13 cellular contexts compared by ENCODE assay signal in genomic region chr4:7852568-7853185, GRCh38.
DNase-seq lines count a peak whose midpoint lies in the region; ATAC-seq, FAIRE-seq and TF ChIP-seq lines count a peak whose summit lies in the region.
"Had no signal": no experiment of that assay in that cellular context is flagged by ENCODE, and none has a peak within 500 bp of the region (broad histone marks: within the 10 kb centered on the region; RNA-seq: fewer than 3 reads in every experiment).

No MANE protein-coding gene starts in this region.

- H3K27ac ChIP-seq in A549, result peak overlapping the region; percentile 19 to 75; a peak in 4 of 6 replicates
- H3K27ac ChIP-seq: KMS-11, neutrophil had no signal

- ATAC-seq in A549 (peak; percentile 25 to 50; a peak in 3 of 6 replicates), GM21529 (IDR thresholded peaks at IDR 0.05; ENCODE audit: unreplicated experiment) (no peak)
- no peak for ATAC-seq in natural killer cell treated with Interleukin-12 subunit alpha and Interleukin-12 subunit beta and Interleukin-15 and Interleukin-18, amount 100 ng/mL, for 72 hours

- peak overlapping the region; percentile 23; the same call in 1 of the 3 replicates for H3K4me2 ChIP-seq in A549
- H3K4me2 ChIP-seq: KMS-11 had no signal

- H3K9me3 ChIP-seq in A549, result no peaks in the 10 kb centered on the region
- H3K9me3 ChIP-seq: neutrophil, stomach had no signal

- TF ChIP-seq RAD21 in A549 (conservative IDR thresholded peaks at IDR 0.05 in 1 of 2, IDR thresholded peaks at IDR 0.05 in 1 of 2), result no peak

- H3K36me3 Mint-ChIP-seq in Calu3 (ENCODE audit: insufficient read depth, unreplicated experiment), result peaks cover 9% of the 10 kb centered on the region
- peaks cover 6% of the 10 kb centered on the region for H3K36me3 Mint-ChIP-seq in activated naive CD4-positive, alpha-beta T cell treated with anti-CD3 and anti-CD28 coated beads, Interleukin-2, amount 50 U/mL, for 24 hours
- no peaks in the 10 kb centered on the region for H3K36me3 Mint-ChIP-seq in natural killer cell treated with Interleukin-12 subunit alpha and Interleukin-12 subunit beta and Interleukin-15 and Interleukin-18, amount 100 ng/mL, for 72 hours

- peak overlapping the region; percentile 61 for H3K27ac Mint-ChIP-seq in Calu3 (ENCODE audit: unreplicated experiment)
- H3K27ac Mint-ChIP-seq in activated naive CD4-positive, alpha-beta T cell treated with anti-CD3 and anti-CD28 coated beads, Interleukin-2, amount 50 U/mL, for 24 hours, result peak overlapping the region; percentile 25
- H3K27ac Mint-ChIP-seq in natural killer cell treated with Interleukin-12 subunit alpha and Interleukin-12 subunit beta and Interleukin-15 and Interleukin-18, amount 100 ng/mL, for 72 hours, result no peak overlapping the region

- H3K9me3 Mint-ChIP-seq in Calu3 (ENCODE audit: low read depth, unreplicated experiment), result no peaks in the 10 kb centered on the region
- H3K9me3 Mint-ChIP-seq in activated naive CD4-positive, alpha-beta T cell treated with anti-CD3 and anti-CD28 coated beads, Interleukin-2, amount 50 U/mL, for 24 hours, result no peaks in the 10 kb centered on the region
- no peaks in the 10 kb centered on the region for H3K9me3 Mint-ChIP-seq in natural killer cell treated with Interleukin-12 subunit alpha and Interleukin-12 subunit beta and Interleukin-15 and Interleukin-18, amount 100 ng/mL, for 72 hours

- POLR2A ChIA-PET in A549 (lab: Yijun Ruan, JAX), result no interaction called here

- no TSS peak for BruUV-seq in Calu3 (replicated peaks; lab: Mats Ljungman, UMichigan)

- CTCF ChIA-PET in A549 (lab: Yijun Ruan, JAX), result no interaction called here
- CTCF ChIA-PET in Calu3 (lab: Charles Lee), result no interaction called here

- TF ChIP-seq POLR2A in A549 (IDR thresholded peaks at IDR 0.05; ENCODE audit: low read length), result no peak

- H3K27me3 Mint-ChIP-seq in Calu3 (ENCODE audit: unreplicated experiment), result no peaks in the 10 kb centered on the region
- H3K27me3 Mint-ChIP-seq in activated naive CD4-positive, alpha-beta T cell treated with anti-CD3 and anti-CD28 coated beads, Interleukin-2, amount 50 U/mL, for 24 hours, result no peaks in the 10 kb centered on the region
- peaks cover 0 to 14% of the 10 kb centered on the region in 2 donors for H3K27me3 Mint-ChIP-seq in natural killer cell treated with Interleukin-12 subunit alpha and Interleukin-12 subunit beta and Interleukin-15 and Interleukin-18, amount 100 ng/mL, for 72 hours

- peaks cover 41% of the 10 kb centered on the region for H3K4me1 ChIP-seq in A549

- peaks cover 10% of the 10 kb centered on the region for H3K4me1 Mint-ChIP-seq in Calu3 (ENCODE audit: low read depth, unreplicated experiment)
- H3K4me1 Mint-ChIP-seq in activated naive CD4-positive, alpha-beta T cell treated with anti-CD3 and anti-CD28 coated beads, Interleukin-2, amount 50 U/mL, for 24 hours, result peaks cover 89% of the 10 kb centered on the region
- H3K4me1 Mint-ChIP-seq in natural killer cell treated with Interleukin-12 subunit alpha and Interleukin-12 subunit beta and Interleukin-15 and Interleukin-18, amount 100 ng/mL, for 72 hours (ENCODE audit: low read depth in 2 of 2), result peaks cover 6 to 34% of the 10 kb centered on the region in 2 donors

- FAIRE-seq in A549 (lab: Jason Lieb, UNC), result no peak

- intact Hi-C loops in Calu3 (cut with micrococcal nuclease; ENCODE audit: unreplicated experiment), result no loop called here

- WGBS in A549 (ENCODE audit: missing lambda C conversion rate), result 63% methylated on average over 12 of the region's 12 CpGs

- no peak overlapping the region for H3K4me3 Mint-ChIP-seq in Calu3 (ENCODE audit: low read depth, unreplicated experiment)
- H3K4me3 Mint-ChIP-seq in activated naive CD4-positive, alpha-beta T cell treated with anti-CD3 and anti-CD28 coated beads, Interleukin-2, amount 50 U/mL, for 24 hours, result no peak overlapping the region
- H3K4me3 Mint-ChIP-seq in natural killer cell treated with Interleukin-12 subunit alpha and Interleukin-12 subunit beta and Interleukin-15 and Interleukin-18, amount 100 ng/mL, for 72 hours, result no peak overlapping the region

- DNase-seq in A549 (ENCODE audit: low read depth in 1 of 2, low spot score in 1 of 2), result no peak
- peak; percentile 65 for DNase-seq in Calu3
- DNase-seq in islet precursor cell, result peak; percentile 46
- no peak for DNase-seq in natural killer cell treated with Interleukin-12 subunit alpha and Interleukin-12 subunit beta and Interleukin-15 and Interleukin-18, amount 100 ng/mL, for 72 hours (ENCODE audit: low spot score)
- DNase-seq in activated CD8-positive, alpha-beta memory T cell treated with anti-CD3 and anti-CD28 coated beads, Interleukin-2, amount 50 U/mL, for 48 hours, result no peak
- no peak for DNase-seq in activated gamma-delta T cell treated with Interleukin-2 at 50 U/mL for 16 hours
- DNase-seq: activated CD8-positive, alpha-beta memory T cell treated with anti-CD3 and anti-CD28 coated beads, Interleukin-2, amount 50 U/mL, for 4 hours; stomach had no signal

- no peak for TF ChIP-seq CTCF in A549 (IDR thresholded peaks at IDR 0.05)
- no peak for TF ChIP-seq CTCF in Calu3 (IDR thresholded peaks at IDR 0.05; ENCODE audit: unreplicated experiment)

- H3K4me3 ChIP-seq in A549, result no peak overlapping the region
- H3K4me3 ChIP-seq: coronary artery, stomach had no signal

- TF ChIP-seq EP300 in A549 (IDR thresholded peaks at IDR 0.05), result no peak

TF ChIP-seq in A549, 52 proteins besides CTCF, POLR2A, EP300 and RAD21:
- TF ChIP-seq NFE2L2 (conservative IDR thresholded peaks at IDR 0.05; ENCODE audit: low read length) (no peak), MAZ (IDR thresholded peaks at IDR 0.05; ENCODE audit: borderline replicate concordance, low read depth, low read length) (no peak), RFX5 (IDR thresholded peaks at IDR 0.05) (no peak), TFCP2L1 (CRISPR knock-in tag; IDR thresholded peaks at IDR 0.05) (no peak), HES2 (IDR thresholded peaks at IDR 0.05) (no peak), CHD4 (IDR thresholded peaks at IDR 0.05; ENCODE audit: borderline replicate concordance) (no peak), NPAS2 (CRISPR knock-in tag; IDR thresholded peaks at IDR 0.05; ENCODE audit: borderline replicate concordance) (no peak), CHD2 (IDR thresholded peaks at IDR 0.05; ENCODE audit: low read length, partially characterized antibody) (no peak), CBX2 (IDR thresholded peaks at IDR 0.05; ENCODE audit: borderline replicate concordance, low read depth) (no peak)
- TF ChIP-seq, protein P1, sequence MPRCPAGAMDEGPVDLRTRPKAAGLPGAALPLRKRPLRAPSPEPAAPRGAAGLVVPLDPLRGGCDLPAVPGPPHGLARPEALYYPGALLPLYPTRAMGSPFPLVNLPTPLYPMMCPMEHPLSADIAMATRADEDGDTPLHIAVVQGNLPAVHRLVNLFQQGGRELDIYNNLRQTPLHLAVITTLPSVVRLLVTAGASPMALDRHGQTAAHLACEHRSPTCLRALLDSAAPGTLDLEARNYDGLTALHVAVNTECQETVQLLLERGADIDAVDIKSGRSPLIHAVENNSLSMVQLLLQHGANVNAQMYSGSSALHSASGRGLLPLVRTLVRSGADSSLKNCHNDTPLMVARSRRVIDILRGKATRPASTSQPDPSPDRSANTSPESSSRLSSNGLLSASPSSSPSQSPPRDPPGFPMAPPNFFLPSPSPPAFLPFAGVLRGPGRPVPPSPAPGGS (IDR thresholded peaks at IDR 0.05), result no peak

Comparison
In these comparisons a context has a peak if more than half of its experiments do, and no peak if none do; other contexts are left out.
1. ATAC-seq: peak in A549 (2 of 2); none in GM21529 (single experiment) and natural killer cell treated with Interleukin-12 subunit alpha and Interleukin-12 subunit beta and Interleukin-15 and Interleukin-18, amount 100 ng/mL, for 72 hours (0 of 2).
2. DNase-seq: peak in Calu3 (single experiment) and islet precursor cell (single experiment); none in A549 (0 of 2), natural killer cell treated with Interleukin-12 subunit alpha and Interleukin-12 subunit beta and Interleukin-15 and Interleukin-18, amount 100 ng/mL, for 72 hours (single experiment), activated CD8-positive, alpha-beta memory T cell treated with anti-CD3 and anti-CD28 coated beads, Interleukin-2, amount 50 U/mL, for 48 hours (single experiment) and activated gamma-delta T cell treated with Interleukin-2 at 50 U/mL for 16 hours (single experiment).
3. H3K27ac Mint-ChIP-seq: peak in Calu3 (single experiment) and activated naive CD4-positive, alpha-beta T cell treated with anti-CD3 and anti-CD28 coated beads, Interleukin-2, amount 50 U/mL, for 24 hours (single experiment); none in natural killer cell treated with Interleukin-12 subunit alpha and Interleukin-12 subunit beta and Interleukin-15 and Interleukin-18, amount 100 ng/mL, for 72 hours (0 of 2).